ENCODE assay signal across 9 cellular contexts in the genomic region with DNA sequence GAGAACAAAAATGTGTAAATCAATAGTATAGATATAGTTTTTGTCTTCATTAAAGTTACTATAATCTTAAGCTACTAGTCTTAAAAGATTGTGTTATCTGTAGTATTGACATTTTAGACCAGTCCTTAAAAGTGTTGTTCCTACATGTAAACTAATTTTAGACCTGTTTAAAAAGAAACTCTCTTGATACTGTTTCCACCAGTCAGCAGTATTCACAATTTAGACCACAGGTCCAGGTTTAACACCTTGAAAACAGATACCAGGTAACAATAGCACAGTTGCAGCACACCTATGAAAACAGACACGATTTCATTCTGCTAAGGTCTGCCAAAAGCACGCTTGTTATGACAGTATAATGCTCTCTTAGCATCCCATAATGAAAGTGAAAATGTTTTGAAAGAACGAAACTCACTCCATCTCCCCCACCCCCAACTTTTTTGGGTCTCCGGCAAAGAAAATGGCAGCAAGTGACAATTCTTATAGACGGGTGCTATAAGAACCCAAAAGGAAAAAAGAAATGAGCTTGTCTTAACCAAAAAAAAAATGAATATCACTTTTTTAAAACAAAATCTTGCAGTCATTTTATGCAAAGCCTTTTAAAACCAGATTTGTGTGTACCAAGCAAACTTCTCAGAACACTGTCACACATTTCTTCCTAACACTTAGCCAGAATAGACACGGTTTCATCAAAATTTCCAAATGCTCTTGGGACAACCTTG. TPM values are rescaled to one million over a fixed set of nuclear protein-coding genes. Genes with fewer than 3 reads are reported as not detected.
DNase-seq lines count a peak whose midpoint lies in the region; ATAC-seq and TF ChIP-seq lines count a peak whose summit lies in the region.
"Had no signal": no experiment of that assay in that cellular context is flagged by ENCODE, and none has a peak within 500 bp of the region (broad histone marks: within the 10 kb centered on the region; RNA-seq: fewer than 3 reads in every experiment).

No MANE protein-coding gene starts in this region.

- 90% methylated on average over 6 of the region's 6 CpGs for WGBS in mammary epithelial cell (ENCODE audit: low coverage, missing lambda C conversion rate)
- WGBS in hepatocyte (ENCODE audit: low lambda C conversion rate, missing lambda C conversion rate): 75% methylated on average over 6 of the region's 6 CpGs
- 32% methylated on average over 6 of the region's 6 CpGs for WGBS in suprapubic skin

- peak overlapping the region; percentile 77 for H3K4me3 Mint-ChIP-seq in MCF 10A (ENCODE audit: unreplicated experiment)

- TF ChIP-seq EP300 in suprapubic skin (IDR thresholded peaks at IDR 0.05): no peak

- in situ Hi-C loops in mammary epithelial cell (cut with MboI; ENCODE audit: low sequenced_read_pairs in 2 of 2): loop anchor here (25.0 kb wide), 4 partner anchors 139 to 1364 kb away; a partner anchor contains a TSS

- POLR2A ChIA-PET in MCF 10A (lab: Yijun Ruan, JAX): interaction anchor here (1.1 to 1.5 kb wide), 4 partner anchors 10 to 40 kb away, joined by 3 to 5 read pairs (median 4); no protein-coding TSS in a partner anchor

- H2AFZ ChIP-seq in mammary epithelial cell (ENCODE audit: low read depth, low read length) (no peak overlapping the region), hepatocyte (no peak overlapping the region)

- H3K36me3 Mint-ChIP-seq in MCF 10A (ENCODE audit: insufficient read depth, unreplicated experiment): no peaks in the 10 kb centered on the region

- intact Hi-C loops in MCF 10A (cut with micrococcal nuclease): no loop called here
- intact Hi-C loops in mammary epithelial cell (cut with micrococcal nuclease): no loop called here

- H3K27me3 Mint-ChIP-seq in MCF 10A (ENCODE audit: insufficient read depth, unreplicated experiment): no peaks in the 10 kb centered on the region

- H3K27ac ChIP-seq in mammary epithelial cell (ENCODE audit: insufficient read depth, low read depth, low read length) (no peak overlapping the region), hepatocyte (no peak overlapping the region), suprapubic skin (no peak overlapping the region)

- no peaks in the 10 kb centered on the region for H3K9me2 ChIP-seq in hepatocyte (replicated peaks; ENCODE audit: insufficient read depth)

- no peak overlapping the region for H3K9ac ChIP-seq in mammary epithelial cell (ENCODE audit: insufficient read depth, low read length)

- ATAC-seq in GM19455 (IDR thresholded peaks at IDR 0.05; ENCODE audit: unreplicated experiment): no peak

- no peak overlapping the region for H3K27ac Mint-ChIP-seq in MCF 10A (ENCODE audit: low read depth, unreplicated experiment)

- no peak overlapping the region for H3K4me2 ChIP-seq in mammary epithelial cell (ENCODE audit: insufficient read depth, low read depth, low read length)
- H3K4me2 ChIP-seq in hepatocyte: peak overlapping the region; percentile 91

- TF ChIP-seq CTCF in MCF 10A (IDR thresholded peaks at IDR 0.05; ENCODE audit: unreplicated experiment) (no peak), mammary epithelial cell (conservative IDR thresholded peaks at IDR 0.05 in 1 of 2, IDR thresholded peaks at IDR 0.05 in 1 of 2; ENCODE audit: extremely low read depth in 1 of 2, insufficient read depth in 1 of 2, low read depth in 1 of 2, low read length in 2 of 2) (no peak), hepatocyte (IDR thresholded peaks at IDR 0.05; ENCODE audit: poor library complexity) (no peak), suprapubic skin (IDR thresholded peaks at IDR 0.05) (no peak)

- no peaks in the 10 kb centered on the region for H3K36me3 ChIP-seq in mammary epithelial cell (ENCODE audit: insufficient read depth, low read length)
- no peaks in the 10 kb centered on the region for H3K36me3 ChIP-seq in hepatocyte (replicated peaks; ENCODE audit: insufficient read depth, low read depth)
- H3K36me3 ChIP-seq in suprapubic skin: no peaks in the 10 kb centered on the region
- H3K36me3 ChIP-seq: right lobe of liver had no signal

- H3K4me3 ChIP-seq in mammary epithelial cell (replicated peaks in 1 of 3; ENCODE audit: insufficient read depth in 1 of 3, low read depth in 2 of 3, low read length in 3 of 3) (no peak overlapping the region), hepatocyte (peak overlapping the region; percentile 83), suprapubic skin (peak overlapping the region; percentile 94)

- H3K27me3 ChIP-seq in mammary epithelial cell (ENCODE audit: insufficient read depth, low read length): no peaks in the 10 kb centered on the region
- H3K27me3 ChIP-seq in hepatocyte: peaks cover 25% of the 10 kb centered on the region
- no peaks in the 10 kb centered on the region for H3K27me3 ChIP-seq in suprapubic skin
- H3K27me3 ChIP-seq: right lobe of liver had no signal

- H4K20me1 ChIP-seq in mammary epithelial cell (ENCODE audit: insufficient read depth, low read length) (no peaks in the 10 kb centered on the region), hepatocyte (ENCODE audit: insufficient read depth, poor library complexity, severe bottlenecking) (no peaks in the 10 kb centered on the region)

- no peaks in the 10 kb centered on the region for H3K79me2 ChIP-seq in mammary epithelial cell (ENCODE audit: insufficient read depth, low read length)
- H3K79me2 ChIP-seq in hepatocyte: no peaks in the 10 kb centered on the region

- H3K9me3 Mint-ChIP-seq in MCF 10A (ENCODE audit: unreplicated experiment): no peaks in the 10 kb centered on the region

- CTCF ChIA-PET in MCF 10A (lab: Yijun Ruan, JAX): interaction anchor here (1.0 to 2.1 kb wide), 8 partner anchors 11 to 152 kb away, joined by 3 to 12 read pairs (median 4); no protein-coding TSS in a partner anchor
- CTCF ChIA-PET in mammary epithelial cell (lab: Charles Lee; ENCODE audit: low non-redundant PET): interaction anchor here (0.5 kb wide), 1 partner anchor 88 kb away, joined by 3 read pairs; no protein-coding TSS in a partner anchor

- no peak for TF ChIP-seq POLR2A in suprapubic skin (IDR thresholded peaks at IDR 0.05)

- DNase-seq in MCF 10A (ENCODE audit: unreplicated experiment) (no peak), mammary epithelial cell (no peak), hepatocyte (ENCODE audit: low spot score) (no peak), suprapubic skin (ENCODE audit: low spot score in 2 of 2) (no peak), T1000 (lab: John Stamatoyannopoulos, UW) (no peak), GDM1 (lab: John Stamatoyannopoulos, UW) (no peak)
- peak; percentile 50 for DNase-seq in activated CD4-positive, CD25-positive, alpha-beta regulatory T cell treated with anti-CD3 and anti-CD28 coated beads, Interleukin-2, amount 50 U/mL, for 16 hours (ENCODE audit: low read depth, low spot score)

- BruUV-seq in MCF 10A (replicated peaks; lab: Mats Ljungman, UMichigan) (no TSS peak), mammary epithelial cell (replicated peaks; lab: Mats Ljungman, UMichigan) (no TSS peak)

- peaks cover 7% of the 10 kb centered on the region for H3K4me1 ChIP-seq in mammary epithelial cell (ENCODE audit: insufficient read depth, low read length)
- H3K4me1 ChIP-seq in hepatocyte (ENCODE audit: insufficient read depth): peaks cover 6% of the 10 kb centered on the region
- peaks cover 25% of the 10 kb centered on the region for H3K4me1 ChIP-seq in suprapubic skin

- no peaks in the 10 kb centered on the region for H3K4me1 Mint-ChIP-seq in MCF 10A (ENCODE audit: insufficient read depth, unreplicated experiment)

- dilution Hi-C loops in mammary epithelial cell (cut with HindIII; ENCODE audit: low sequenced_read_pairs): no loop called here

- H3K9me3 ChIP-seq in mammary epithelial cell (replicated peaks; ENCODE audit: insufficient read depth, low read length) (no peaks in the 10 kb centered on the region), hepatocyte (ENCODE audit: low read depth) (no peaks in the 10 kb centered on the region), suprapubic skin (no peaks in the 10 kb centered on the region)
- H3K9me3 ChIP-seq: right lobe of liver had no signal

RNA-seq across cellular contexts. Expression of a gene that starts 1.6 kb away (rescaled TPM):
- total RNA-seq in MCF 10A (2022) (4.3 and 7.6 TPM in 2 replicates), mammary epithelial cell (1 to 10 TPM; 3.7 to 6.3 TPM), hepatocyte (4.1 and 5.4 TPM in 2 replicates), suprapubic skin (10 to 100 TPM; 12.7 to 23.5 (median 16.0) TPM)
- polyA plus RNA-seq in mammary epithelial cell (1.8 TPM), hepatocyte (6.6 and 7.4 TPM in 2 replicates)
- 2.1 TPM for polyA minus RNA-seq in mammary epithelial cell

RNA-seq across cellular contexts. Expression of a gene that starts 30.0 kb away (rescaled TPM):
- total RNA-seq in MCF 10A (2022) (4.4 and 6.3 TPM in 2 replicates), mammary epithelial cell (1 to 10 TPM in 1 of 2 donors, under 1 TPM in 1; 0.56 to 7.7 TPM), hepatocyte (1.4 and 3.1 TPM in 2 replicates), suprapubic skin (1 to 10 TPM; 1.2 to 5.5 (median 3.9) TPM)
- polyA plus RNA-seq in mammary epithelial cell (0.14 TPM), hepatocyte (2.2 and 2.9 TPM in 2 replicates)
- not detected for polyA minus RNA-seq in mammary epithelial cell

Comparison
In these comparisons a context has a peak if more than half of its experiments do, and no peak if none do; other contexts are left out.
1. H3K4me3 ChIP-seq: peak in hepatocyte (single experiment) and suprapubic skin (single experiment); none in mammary epithelial cell (0 of 3).